16 cellular contexts compared by ENCODE assay signal in genomic region chr7:116731737-116732335, GRCh38. TPM values are rescaled to one million over a fixed set of nuclear protein-coding genes. Genes with fewer than 3 reads are reported as not detected.
"Had no signal": no experiment of that assay in that cellular context is flagged by ENCODE, and none has a peak within 500 bp of the region (broad histone marks: within the 10 kb centered on the region; RNA-seq: fewer than 3 reads in every experiment).

No MANE protein-coding gene starts in this region.

- H3K9me3 ChIP-seq: mucosa of descending colon, sigmoid colon had no signal

- ATAC-seq: activated CD4-positive, alpha-beta T cell treated with anti-CD3 and anti-CD28 coated beads for 36 hours; activated CD8-positive, alpha-beta T cell treated with anti-CD3 and anti-CD28 coated beads, Interleukin-2, amount 10 ng/mL, durations not matched to agents 7 days and 5 days; left cardiac atrium; mucosa of descending colon; natural killer cell treated with Interleukin-12 subunit alpha and Interleukin-12 subunit beta and Interleukin-15 and Interleukin-18, amount 100 ng/mL, for 72 hours; T-cell had no signal

- H3K4me3 ChIP-seq: coronary artery, mucosa of descending colon, sigmoid colon had no signal

- H3K4me1 ChIP-seq: sigmoid colon had no signal

- H3K27me3 ChIP-seq: sigmoid colon had no signal

- H3K27ac ChIP-seq: coronary artery, epithelial cell of prostate, sigmoid colon had no signal

- H3K36me3 ChIP-seq: sigmoid colon had no signal

- DNase-seq: activated CD4-positive, alpha-beta T cell treated with anti-CD3 and anti-CD28 coated beads for 36 hours; activated CD8-positive, alpha-beta memory T cell treated with anti-CD3 and anti-CD28 coated beads, Interleukin-2, amount 50 U/mL, for 48 hours; activated CD8-positive, alpha-beta T cell treated with anti-CD3 and anti-CD28 coated beads, Interleukin-2, amount 10 ng/mL, durations not matched to agents 7 days and 5 days; activated naive CD4-positive, alpha-beta T cell treated with anti-CD3 and anti-CD28 coated beads for 36 hours; central memory CD4-positive, alpha-beta T cell; effector memory CD4-positive, alpha-beta T cell; left cardiac atrium; mucosa of descending colon; sigmoid colon; stimulated activated CD4-positive, alpha-beta T cell treated with anti-CD3 and anti-CD28 coated beads, Interleukin-4, amount 100 ng/mL, for 1 hour; stimulated activated CD8-positive, alpha-beta memory T cell treated with anti-CD3 and anti-CD28 coated beads, Interleukin-4, amount 100 ng/mL, for 48 hours; T-cell; T1000 had no signal

RNA-seq across cellular contexts. Expression of gene MET, which starts 59.8 kb away (rescaled TPM):
- total RNA-seq: activated CD8-positive, alpha-beta T cell treated with anti-CD3 and anti-CD28 coated beads, Interleukin-2, amount 10 ng/mL, durations not matched to agents 7 days and 5 days had no signal
